12 cellular contexts compared by ENCODE assay signal in genomic region chr17:50689251-50689650, GRCh38. TPM values are rescaled to one million over a fixed set of nuclear protein-coding genes. Genes with fewer than 3 reads are reported as not detected.
DNase-seq lines count a peak whose midpoint lies in the region; ATAC-seq, FAIRE-seq and TF ChIP-seq lines count a peak whose summit lies in the region.
"Had no signal": no experiment of that assay in that cellular context is flagged by ENCODE, and none has a peak within 500 bp of the region (broad histone marks: within the 10 kb centered on the region; RNA-seq: fewer than 3 reads in every experiment).

No MANE protein-coding gene starts in this region.

- H3K27ac Mint-ChIP-seq in progenitor cell of endocrine pancreas = peak overlapping the region; percentile 33
- H3K27ac Mint-ChIP-seq: mesothelial cell of epicardium had no signal

- H3K9me3 ChIP-seq in PC-9 (ENCODE audit: insufficient read depth, low read depth) = no peaks in the 10 kb centered on the region
- no peaks in the 10 kb centered on the region for H3K9me3 ChIP-seq in left ventricle myocardium inferior (replicated peaks)

- no TSS peak for BruUV-seq in PC-9 (replicated peaks; lab: Mats Ljungman, UMichigan)

- no peaks in the 10 kb centered on the region for H3K27me3 Mint-ChIP-seq in progenitor cell of endocrine pancreas

- H3K36me3 ChIP-seq in PC-9 (ENCODE audit: low read depth) (peaks cover 56% of the 10 kb centered on the region), left ventricle myocardium inferior (peaks cover 20% of the 10 kb centered on the region)

- H3K27ac ChIP-seq in PC-9 (0 out of 2 replicates have a peak overlapping the region, but pooled peaks have one; percentile 8), left ventricle myocardium inferior (replicated peaks) (no peak overlapping the region)

- 0 out of 2 replicates have a peak, but pooled peaks cover 5% of the 10 kb centered on the region for H3K79me2 ChIP-seq in PC-9 (ENCODE audit: low read depth)

- TF ChIP-seq POLR2A in GM12891 (IDR thresholded peaks at IDR 0.05; ENCODE audit: low read depth, low read length) = no peak

- H3F3A ChIP-seq in PC-9 (ENCODE audit: insufficient read depth, low read depth) = peaks cover 99% of the 10 kb centered on the region

- no peaks in the 10 kb centered on the region for H3K9me3 Mint-ChIP-seq in progenitor cell of endocrine pancreas (ENCODE audit: low read depth)
- H3K9me3 Mint-ChIP-seq: mesothelial cell of epicardium had no signal

- ATAC-seq in HG02981 (IDR thresholded peaks at IDR 0.05; ENCODE audit: unreplicated experiment) = no peak

- no peaks in the 10 kb centered on the region for H3K36me3 Mint-ChIP-seq in progenitor cell of endocrine pancreas (ENCODE audit: insufficient read depth)

- intact Hi-C loops in PC-9 (cut with micrococcal nuclease; ENCODE audit: unreplicated experiment) (no loop called here), left ventricle myocardium inferior (cut with micrococcal nuclease) (no loop called here)

- H4K20me1 ChIP-seq in PC-9 (ENCODE audit: insufficient read depth) = no peaks in the 10 kb centered on the region; the same call in 1 of the 2 replicates

- H3K4me1 ChIP-seq in PC-9 (replicated peaks; ENCODE audit: insufficient read depth) = peaks cover 92% of the 10 kb centered on the region
- H3K4me1 ChIP-seq in left ventricle myocardium inferior = peaks cover 31% of the 10 kb centered on the region

- CTCF ChIA-PET in PC-9 (lab: Charles Lee) = no interaction called here

- H3K4me3 ChIP-seq in PC-9 = no peak overlapping the region
- H3K4me3 ChIP-seq in left ventricle myocardium inferior = no peak overlapping the region

- POLR2A ChIA-PET in PC-9 (lab: Charles Lee; ENCODE audit: unreplicated experiment) = interaction anchor here (0.5 kb wide), 1 partner anchor 50 kb away, joined by 4 read pairs; no protein-coding TSS in a partner anchor

- H3K27me3 ChIP-seq in PC-9 (ENCODE audit: insufficient read depth, low read depth) (no peaks in the 10 kb centered on the region), left ventricle myocardium inferior (ENCODE audit: low read depth) (no peaks in the 10 kb centered on the region)

- peak; percentile 55 for DNase-seq in ELF-1 (ENCODE audit: low read depth, low spot score)
- DNase-seq in PC-9 = peak; percentile 60 to 82
- peak; percentile 56 for DNase-seq in fibroblast of gingiva (ENCODE audit: low read depth)
- DNase-seq in progenitor cell of endocrine pancreas (ENCODE audit: low spot score, unreplicated experiment) = no peak
- no peak for DNase-seq in SKM-1 (lab: John Stamatoyannopoulos, UW; ENCODE audit: unreplicated experiment)
- DNase-seq in GM12891 (ENCODE audit: insufficient read length, low spot score) = no peak
- no peak for DNase-seq in left ventricle myocardium inferior
- DNase-seq: activated CD4-positive, alpha-beta T cell treated with anti-CD3 and anti-CD28 coated beads, Interleukin-2, amount 50 U/mL, for 48 hours; amniotic stem cell; Right ventricle myocardium superior had no signal

- H3K9me2 ChIP-seq in PC-9 (ENCODE audit: insufficient read depth) = no peaks in the 10 kb centered on the region

- peak overlapping the region; percentile 23 for H3K4me2 ChIP-seq in PC-9

- H3K4me1 Mint-ChIP-seq in progenitor cell of endocrine pancreas (ENCODE audit: low read depth) = peaks cover 69% of the 10 kb centered on the region

- TF ChIP-seq CTCF in PC-9 (conservative IDR thresholded peaks at IDR 0.05) = no peak
- no peak for TF ChIP-seq CTCF in progenitor cell of endocrine pancreas (IDR thresholded peaks at IDR 0.05; ENCODE audit: unreplicated experiment)
- no peak for TF ChIP-seq CTCF in left ventricle myocardium inferior (IDR thresholded peaks at IDR 0.05; ENCODE audit: borderline replicate concordance)

- no peak overlapping the region for H3K4me3 Mint-ChIP-seq in progenitor cell of endocrine pancreas (ENCODE audit: low read depth)
- H3K4me3 Mint-ChIP-seq: mesothelial cell of epicardium had no signal

- no peak overlapping the region for H2AFZ ChIP-seq in PC-9

- no peak for FAIRE-seq in GM12891 (lab: Jason Lieb, UNC)

TF ChIP-seq in GM12891, 5 proteins besides CTCF, POLR2A, EP300 and RAD21:
- TF ChIP-seq TAF1 (IDR thresholded peaks at IDR 0.05; ENCODE audit: low read depth, low read length) (no peak), SPI1 (IDR thresholded peaks at IDR 0.05; ENCODE audit: low read depth, low read length) (no peak), POLR2AphosphoS5 (IDR thresholded peaks at IDR 0.05; ENCODE audit: low read depth, low read length) (no peak), PAX5 (IDR thresholded peaks at IDR 0.05; ENCODE audit: insufficient read depth, low read length, severe bottlenecking) (no peak), POU2F2 (IDR thresholded peaks at IDR 0.05; ENCODE audit: low read depth, low read length) (no peak)

RNA-seq across cellular contexts. Expression of gene ANKRD40, which starts 18.5 kb away (rescaled TPM):
- total RNA-seq in PC-9 (2021) = 24.4 and 33.5 TPM in 2 replicates
- 39.0 and 39.2 TPM in 2 replicates for total RNA-seq in progenitor cell of endocrine pancreas
- polyA plus RNA-seq in GM12891 (2012; ENCODE audit: low read depth, missing spikeins) = 4.9 TPM
- total RNA-seq in left ventricle myocardium inferior = 53.1 TPM

RNA-seq across cellular contexts. Expression of gene LUC7L3, which starts 30.2 kb away (rescaled TPM):
- total RNA-seq in PC-9 (2021) (147 and 212 TPM in 2 replicates), progenitor cell of endocrine pancreas (168 and 184 TPM in 2 replicates), left ventricle myocardium inferior (64.4 TPM)
- 147 TPM for polyA plus RNA-seq in GM12891 (2012; ENCODE audit: low read depth, missing spikeins)

RNA-seq across cellular contexts. Expression of gene ABCC3, which starts 54.6 kb away (rescaled TPM):
- total RNA-seq in PC-9 (2021) (221 and 273 TPM in 2 replicates), progenitor cell of endocrine pancreas (1.6 and 2.3 TPM in 2 replicates), left ventricle myocardium inferior (0.88 TPM)
- not detected for polyA plus RNA-seq in GM12891 (2012; ENCODE audit: low read depth, missing spikeins)

Comparison
In these comparisons a context has a peak if more than half of its experiments do, and no peak if none do; other contexts are left out.
1. DNase-seq: peak in ELF-1 (single experiment), PC-9 (2 of 2) and fibroblast of gingiva (single experiment); none in progenitor cell of endocrine pancreas (single experiment), SKM-1 (single experiment), GM12891 (single experiment) and left ventricle myocardium inferior (single experiment).
2. RNA of gene ABCC3, which starts 54.6 kb away (total RNA-seq): 221 to 273 TPM in PC-9; 1.6 to 2.3 TPM in progenitor cell of endocrine pancreas and 0.88 TPM in left ventricle myocardium inferior (single experiment); every median in the first group is over 10 times any median in the second.